ENCODE assay signal across 6 cellular contexts in genomic region chr19:1519802-1520201, GRCh38. TPM values are rescaled to one million over a fixed set of nuclear protein-coding genes. Genes with fewer than 3 reads are reported as not detected.
"Had no signal": no experiment of that assay in that cellular context is flagged by ENCODE, and none has a peak within 500 bp of the region (broad histone marks: within the 10 kb centered on the region; RNA-seq: fewer than 3 reads in every experiment).

No MANE protein-coding gene starts in this region.

RNA-seq across cellular contexts. Expression of gene PLK5, which starts 4.1 kb away (rescaled TPM):
- total RNA-seq: M059J, PC-9, Right ventricle myocardium inferior, RPMI7951, SJCRH30, SK-MEL-5 had no signal
